Comparison of ENCODE assay signal across 1 cellular context in the genomic region with DNA sequence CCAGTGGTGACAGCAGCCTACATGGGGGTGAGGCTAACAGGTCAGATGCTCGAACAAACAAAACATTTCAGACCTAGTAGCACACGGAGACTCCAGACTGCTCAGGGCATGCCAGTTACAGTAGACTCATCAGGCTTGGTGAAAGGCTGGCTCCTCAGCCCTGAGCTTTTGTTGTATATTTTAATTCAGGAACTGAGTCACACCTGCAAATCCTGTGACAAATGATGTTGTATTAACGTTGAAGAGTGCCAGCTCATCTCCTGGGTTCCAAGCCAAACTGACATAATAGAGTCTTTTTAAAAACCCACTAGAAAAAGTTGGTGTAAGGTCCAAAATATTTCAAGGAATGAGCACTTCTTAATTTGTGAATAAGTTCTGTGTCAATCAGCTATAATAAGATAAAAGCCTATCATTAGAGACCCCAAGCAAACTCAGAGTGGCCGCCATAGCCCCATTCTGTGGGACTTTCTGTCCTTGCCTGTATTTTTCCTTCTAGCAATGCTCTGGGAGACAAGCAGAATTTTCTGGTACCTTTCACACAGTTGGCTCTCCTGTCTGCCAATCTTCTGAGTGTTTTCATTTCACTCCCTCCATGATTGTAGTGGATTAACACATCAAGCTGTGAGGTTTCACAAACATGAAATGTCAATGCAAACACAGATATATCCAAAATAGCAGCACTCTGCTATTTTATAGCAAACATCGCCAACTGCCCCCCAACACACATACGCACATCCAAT.
TF ChIP-seq lines count a peak whose summit lies in the region.

No MANE protein-coding gene starts in this region.

TF ChIP-seq in SK-N-SH treated with all-trans-retinoic acid at 6 μM for 48 hours, 23 proteins besides CTCF, POLR2A, EP300 and RAD21 (continued from another document):
- TF ChIP-seq, protein P1, sequence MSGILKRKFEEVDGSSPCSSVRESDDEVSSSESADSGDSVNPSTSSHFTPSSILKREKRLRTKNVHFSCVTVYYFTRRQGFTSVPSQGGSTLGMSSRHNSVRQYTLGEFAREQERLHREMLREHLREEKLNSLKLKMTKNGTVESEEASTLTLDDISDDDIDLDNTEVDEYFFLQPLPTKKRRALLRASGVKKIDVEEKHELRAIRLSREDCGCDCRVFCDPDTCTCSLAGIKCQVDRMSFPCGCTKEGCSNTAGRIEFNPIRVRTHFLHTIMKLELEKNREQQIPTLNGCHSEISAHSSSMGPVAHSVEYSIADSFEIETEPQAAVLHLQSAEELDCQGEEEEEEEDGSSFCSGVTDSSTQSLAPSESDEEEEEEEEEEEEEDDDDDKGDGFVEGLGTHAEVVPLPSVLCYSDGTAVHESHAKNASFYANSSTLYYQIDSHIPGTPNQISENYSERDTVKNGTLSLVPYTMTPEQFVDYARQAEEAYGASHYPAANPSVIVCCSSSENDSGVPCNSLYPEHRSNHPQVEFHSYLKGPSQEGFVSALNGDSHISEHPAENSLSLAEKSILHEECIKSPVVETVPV (CRISPR knock-in tag; IDR thresholded peaks at IDR 0.05), result no peak
